In the genomic region with DNA sequence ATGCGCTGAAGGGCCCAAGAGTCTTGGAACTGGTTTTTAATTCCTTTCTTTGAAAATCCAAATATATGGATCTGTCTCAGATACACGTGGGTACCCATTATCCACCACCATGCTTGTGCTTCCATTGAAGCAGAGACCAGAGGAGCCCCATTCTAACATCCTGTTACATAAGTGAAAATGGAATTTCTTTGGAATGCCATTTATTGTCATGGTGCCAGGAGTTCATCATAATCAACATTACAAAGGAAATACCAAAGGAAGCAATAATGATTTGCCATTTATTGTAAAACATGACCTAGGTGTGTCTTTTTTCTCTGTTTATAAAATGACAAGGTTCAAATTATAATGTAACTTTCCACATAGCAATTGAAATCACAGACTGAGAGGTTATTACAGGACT, we compare ENCODE assay signal across 15 cellular contexts.
DNase-seq lines count a peak whose midpoint lies in the region; ATAC-seq and TF ChIP-seq lines count a peak whose summit lies in the region.
"Had no signal": no experiment of that assay in that cellular context is flagged by ENCODE, and none has a peak within 500 bp of the region (broad histone marks: within the 10 kb centered on the region; RNA-seq: fewer than 3 reads in every experiment).

No MANE protein-coding gene starts in this region.

- TF ChIP-seq POLR2A in body of pancreas (IDR thresholded peaks at IDR 0.05), result no peak

- no peaks in the 10 kb centered on the region for H3K9me3 ChIP-seq in body of pancreas
- H3K9me3 ChIP-seq: heart right ventricle, pancreas had no signal

- WGBS in body of pancreas, 2 donors, result 82 to 84% methylated on average over 2 of the region's 2 CpGs

- ATAC-seq in body of pancreas (no peak), HG03432 (IDR thresholded peaks at IDR 0.05; ENCODE audit: unreplicated experiment) (no peak)
- ATAC-seq: activated naive CD4-positive, alpha-beta T cell treated with anti-CD3 and anti-CD28 coated beads, Interleukin-2, amount 50 U/mL, for 72 hours; pancreas had no signal

- H3K4me1 ChIP-seq in ACC112 (ENCODE audit: control insufficient read depth, insufficient read depth, low read length, unreplicated experiment) (peaks cover 57% of the 10 kb centered on the region), body of pancreas (peaks cover 10% of the 10 kb centered on the region)

- H3K4me3 ChIP-seq in ACC112 (ENCODE audit: low read depth, low read length) (no peak overlapping the region; the same call in 1 of the 2 replicates), choroid plexus epithelial cell (ENCODE audit: low read depth, low read length) (no peak overlapping the region), body of pancreas (no peak overlapping the region)
- H3K4me3 ChIP-seq: heart right ventricle, lung, pancreas had no signal

- H3K36me3 ChIP-seq in ACC112 (ENCODE audit: insufficient read depth, low read length), result no peaks in the 10 kb centered on the region
- H3K36me3 ChIP-seq in body of pancreas (replicated peaks in 1 of 2; ENCODE audit: insufficient read depth in 1 of 2, low read depth in 2 of 2), result no peaks in the 10 kb centered on the region
- H3K36me3 ChIP-seq: heart right ventricle, pancreas had no signal

- intact Hi-C loops in body of pancreas (cut with DNase I), result no loop called here

- no peaks in the 10 kb centered on the region for H3K79me2 ChIP-seq in ACC112 (ENCODE audit: control insufficient read depth, insufficient read depth, low read length, unreplicated experiment)

- TF ChIP-seq CTCF in choroid plexus epithelial cell (conservative IDR thresholded peaks at IDR 0.05; ENCODE audit: low read depth, low read length) (no peak), body of pancreas (IDR thresholded peaks at IDR 0.05) (no peak)

- peak overlapping the region; percentile 49 for H2AFZ ChIP-seq in ACC112 (ENCODE audit: low read length, unreplicated experiment)

- H3K27ac ChIP-seq in ACC112 (ENCODE audit: low read depth, low read length), result peak overlapping the region; percentile 35
- no peak overlapping the region for H3K27ac ChIP-seq in body of pancreas
- H3K27ac ChIP-seq in caudate nucleus (ENCODE audit: low read depth, low read length), result no peak overlapping the region
- H3K27ac ChIP-seq: pancreas had no signal

- H3K27me3 ChIP-seq in ACC112 (ENCODE audit: insufficient read depth, low read length), result no peaks in the 10 kb centered on the region
- no peaks in the 10 kb centered on the region for H3K27me3 ChIP-seq in body of pancreas
- H3K27me3 ChIP-seq: heart right ventricle, pancreas had no signal

- DNase-seq in LHCN-M2 (ENCODE audit: low read depth) (peak; percentile 58), choroid plexus epithelial cell (ENCODE audit: low read depth) (peak; percentile 65), lung microvascular endothelial cell (ENCODE audit: low read depth in 2 of 2) (peak; percentile 93 to 94), NCI-H2171 treated with DMSO at 0.1 percent for 48 hours (lab: John Stamatoyannopoulos, UW) (no peak), body of pancreas (no peak), caudate nucleus (lab: John Stamatoyannopoulos, UW) (no peak)
- DNase-seq: heart right ventricle; NCI-H526 treated with DMSO at 0.1 percent for 48 hours; pancreas; SHP77; stimulated activated CD8-positive, alpha-beta memory T cell treated with anti-CD3 and anti-CD28 coated beads, Interleukin-4, amount 100 ng/mL, for 48 hours had no signal

Comparison
In these comparisons a context has a peak if more than half of its experiments do, and no peak if none do; other contexts are left out.
1. DNase-seq: peak in LHCN-M2 (single experiment), choroid plexus epithelial cell (single experiment) and lung microvascular endothelial cell (2 of 2); none in NCI-H2171 treated with DMSO at 0.1 percent for 48 hours (single experiment), body of pancreas (0 of 4) and caudate nucleus (0 of 61).